ENCODE assay signal across 15 cellular contexts in the genomic region with DNA sequence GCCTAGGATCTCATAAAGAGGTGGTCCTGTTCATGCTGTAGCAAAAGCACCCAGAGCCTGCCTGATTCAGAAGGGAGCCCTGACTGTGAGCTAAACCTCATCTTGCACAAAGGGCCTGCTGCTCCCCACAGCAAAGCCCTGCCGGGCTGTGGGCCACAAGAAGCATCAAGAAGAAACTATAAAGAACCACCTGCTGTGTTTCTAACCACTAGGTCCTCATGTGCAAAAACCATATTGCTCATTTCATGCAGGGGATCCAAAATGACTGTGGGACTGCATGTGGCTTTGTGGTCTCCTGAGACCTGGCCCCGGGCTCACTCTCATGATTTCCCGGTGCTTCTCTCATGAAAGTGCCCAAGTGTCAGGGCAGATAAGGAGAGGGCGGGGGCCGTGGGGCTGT.
DNase-seq lines count a peak whose midpoint lies in the region; ATAC-seq and TF ChIP-seq lines count a peak whose summit lies in the region.
"Had no signal": no experiment of that assay in that cellular context is flagged by ENCODE, and none has a peak within 500 bp of the region (broad histone marks: within the 10 kb centered on the region; RNA-seq: fewer than 3 reads in every experiment).

No MANE protein-coding gene starts in this region.

- H3K79me2 ChIP-seq in H9 (ENCODE audit: insufficient read depth, low read length) = no peaks in the 10 kb centered on the region

- no peaks in the 10 kb centered on the region for H3K23me2 ChIP-seq in H9 (ENCODE audit: insufficient read length, low read depth, low read length, poor library complexity, severe bottlenecking)

- H4K8ac ChIP-seq in H9 (replicated peaks; ENCODE audit: insufficient read length, low read depth, low read length) = no peak overlapping the region

- no peak overlapping the region for H2BK15ac ChIP-seq in H9 (ENCODE audit: low read depth, low read length)

- H3T11ph ChIP-seq in H9 (ENCODE audit: low read length) = no peak overlapping the region

- TF ChIP-seq CTCF in H9 (conservative IDR thresholded peaks at IDR 0.05) (no peak), suprapubic skin (IDR thresholded peaks at IDR 0.05) (no peak)

- H3K4me1 Mint-ChIP-seq in activated naive CD8-positive, alpha-beta T cell treated with anti-CD3 and anti-CD28 coated beads for 36 hours = peaks cover 7% of the 10 kb centered on the region
- H3K4me1 Mint-ChIP-seq in H9 = peaks cover 9 to 17% of the 10 kb centered on the region in 2 experiments

- no peaks in the 10 kb centered on the region for H3K9me3 Mint-ChIP-seq in activated naive CD8-positive, alpha-beta T cell treated with anti-CD3 and anti-CD28 coated beads for 36 hours
- no peaks in the 10 kb centered on the region for H3K9me3 Mint-ChIP-seq in H9
- H3K9me3 Mint-ChIP-seq: endodermal cell had no signal

- no peaks in the 10 kb centered on the region for H3K36me3 ChIP-seq in suprapubic skin
- H3K36me3 ChIP-seq: BE2C, left lung had no signal

- no peak for TF ChIP-seq EP300 in suprapubic skin (IDR thresholded peaks at IDR 0.05)

- H2BK5ac ChIP-seq in H9 (ENCODE audit: insufficient read length, low read length) = no peak overlapping the region

- no peak overlapping the region for H3K4me3 Mint-ChIP-seq in activated naive CD8-positive, alpha-beta T cell treated with anti-CD3 and anti-CD28 coated beads for 36 hours
- no peak overlapping the region for H3K4me3 Mint-ChIP-seq in H9
- H3K4me3 Mint-ChIP-seq: endodermal cell had no signal

- H3K27ac Mint-ChIP-seq in activated naive CD8-positive, alpha-beta T cell treated with anti-CD3 and anti-CD28 coated beads for 36 hours = no peak overlapping the region
- 0 out of 7 replicates have a peak overlapping the region, but pooled peaks of 1 of the 3 experiments have one; percentile 26 for H3K27ac Mint-ChIP-seq in H9
- H3K27ac Mint-ChIP-seq: endodermal cell had no signal

- H4K5ac ChIP-seq in H9 (ENCODE audit: insufficient read length, low read depth, low read length) = no peak overlapping the region

- H3K27ac ChIP-seq in H9 (ENCODE audit: insufficient read length, low read depth, low read length) (no peak overlapping the region), suprapubic skin (no peak overlapping the region)
- H3K27ac ChIP-seq: left lung had no signal

- H3K9me3 ChIP-seq in H9 (ENCODE audit: control insufficient read depth, low read depth, low read length) = no peaks in the 10 kb centered on the region
- no peaks in the 10 kb centered on the region for H3K9me3 ChIP-seq in suprapubic skin
- H3K9me3 ChIP-seq: BE2C, left lung had no signal

- no peak overlapping the region for H4K91ac ChIP-seq in H9 (ENCODE audit: insufficient read length, low read depth, low read length)

- no peaks in the 10 kb centered on the region for H3K27me3 ChIP-seq in H9 (ENCODE audit: insufficient read depth, low read length)
- H3K27me3 ChIP-seq in suprapubic skin = peaks cover 18% of the 10 kb centered on the region

- no peak overlapping the region for H3K14ac ChIP-seq in H9 (ENCODE audit: insufficient read depth, low read length)

- DNase-seq in DMS79 (lab: John Stamatoyannopoulos, UW) = peak; percentile 61
- DNase-seq in activated naive CD8-positive, alpha-beta T cell treated with anti-CD3 and anti-CD28 coated beads for 36 hours = peak; percentile 19
- no peak for DNase-seq in H9
- no peak for DNase-seq in suprapubic skin (ENCODE audit: low spot score in 2 of 2)
- DNase-seq in NCI-H2227 (lab: John Stamatoyannopoulos, UW; ENCODE audit: unreplicated experiment) = no peak
- DNase-seq: BE2C; endodermal cell; glutamatergic neuron; left lung; NK-92 treated with Interleukin-12 subunit alpha and Interleukin-12 subunit beta, amount 100 ng/mL, for 24 hours; SW 1271 had no signal

- H3K23ac ChIP-seq in H9 (ENCODE audit: insufficient read length, low read depth, low read length) = no peak overlapping the region

- no peak overlapping the region for H2AK5ac ChIP-seq in H9 (ENCODE audit: insufficient read length, low read length)

- no peak overlapping the region for H2BK20ac ChIP-seq in H9 (ENCODE audit: low read depth, low read length, poor library complexity, severe bottlenecking)

- H3K4me3 ChIP-seq in suprapubic skin = no peak overlapping the region
- H3K4me3 ChIP-seq: left lung, smooth muscle cell had no signal

- no peak overlapping the region for H3K56ac ChIP-seq in H9 (ENCODE audit: insufficient read length, low read depth, low read length)

- no peak for TF ChIP-seq POLR2A in suprapubic skin (IDR thresholded peaks at IDR 0.05)

- ATAC-seq in GM19328 (IDR thresholded peaks at IDR 0.05; ENCODE audit: unreplicated experiment) (peak; percentile 66), HG03520 (IDR thresholded peaks at IDR 0.05; ENCODE audit: unreplicated experiment) (peak; percentile 74), HG03460 (IDR thresholded peaks at IDR 0.05; ENCODE audit: unreplicated experiment) (no peak)
- ATAC-seq: left lung had no signal

- no peak overlapping the region for H2BK12ac ChIP-seq in H9 (ENCODE audit: insufficient read length, low read depth, low read length)

- H4K20me1 ChIP-seq in H9 (ENCODE audit: control insufficient read depth, insufficient read depth, insufficient read length) = no peaks in the 10 kb centered on the region

- no peak overlapping the region for H2AFZ ChIP-seq in H9 (ENCODE audit: low read length)

- H3K4me1 ChIP-seq in H9 (ENCODE audit: insufficient read depth, low read length) (no peaks in the 10 kb centered on the region), suprapubic skin (no peaks in the 10 kb centered on the region)
- H3K4me1 ChIP-seq: BE2C, left lung had no signal

- H3K4me2 ChIP-seq in H9 (ENCODE audit: insufficient read depth, insufficient read length, low read length) = no peak overlapping the region
- H3K4me2 ChIP-seq: smooth muscle cell had no signal

- no peaks in the 10 kb centered on the region for H3K36me3 Mint-ChIP-seq in activated naive CD8-positive, alpha-beta T cell treated with anti-CD3 and anti-CD28 coated beads for 36 hours
- H3K36me3 Mint-ChIP-seq in H9 (ENCODE audit: insufficient read depth in 1 of 3, low read depth in 3 of 3) = no peaks in the 10 kb centered on the region

- H3K4ac ChIP-seq in H9 (ENCODE audit: low read depth, low read length) = no peak overlapping the region

- H3K9ac ChIP-seq in H9 (ENCODE audit: extremely low read depth, insufficient read length, low read length) = no peak overlapping the region

- H3K18ac ChIP-seq in H9 (ENCODE audit: insufficient read length, low read depth, low read length) = no peak overlapping the region

- WGBS in H9 (ENCODE audit: extremely low coverage, insufficient read length, low lambda C conversion rate) = no CpG with 5 or more reads among the region's 5 CpGs
- WGBS in suprapubic skin = 70% methylated on average over 4 of the region's 5 CpGs

- H3K79me1 ChIP-seq in H9 (ENCODE audit: insufficient read depth, low read depth, low read length, poor library complexity, severe bottlenecking) = no peaks in the 10 kb centered on the region

- H2BK120ac ChIP-seq in H9 (ENCODE audit: low read depth, low read length, poor library complexity, severe bottlenecking) = no peak overlapping the region

- H3K27me3 Mint-ChIP-seq in activated naive CD8-positive, alpha-beta T cell treated with anti-CD3 and anti-CD28 coated beads for 36 hours = peaks cover 11% of the 10 kb centered on the region
- H3K27me3 Mint-ChIP-seq in H9 (ENCODE audit: low read depth) = no peaks in the 10 kb centered on the region; the same call in 1 of the 2 replicates

Comparison
In these comparisons a context has a peak if more than half of its experiments do, and no peak if none do; other contexts are left out.
1. DNase-seq: peak in DMS79 (single experiment) and activated naive CD8-positive, alpha-beta T cell treated with anti-CD3 and anti-CD28 coated beads for 36 hours (single experiment); none in H9 (single experiment), suprapubic skin (0 of 2) and NCI-H2227 (single experiment).